ENCODE assay signal across 21 cellular contexts in genomic region chr18:48308027-48308635, GRCh38.
DNase-seq lines count a peak whose midpoint lies in the region; ATAC-seq and TF ChIP-seq lines count a peak whose summit lies in the region.
"Had no signal": no experiment of that assay in that cellular context is flagged by ENCODE, and none has a peak within 500 bp of the region (broad histone marks: within the 10 kb centered on the region; RNA-seq: fewer than 3 reads in every experiment).

No MANE protein-coding gene starts in this region.

- H3K36me3 ChIP-seq in colonic mucosa (no peaks in the 10 kb centered on the region), neural cell (ENCODE audit: insufficient read depth, low read length) (no peaks in the 10 kb centered on the region)
- H3K36me3 ChIP-seq: BLaER1, heart left ventricle, MG63, upper lobe of left lung had no signal

- H4K20me1 ChIP-seq in neural cell (ENCODE audit: insufficient read depth): no peaks in the 10 kb centered on the region
- H4K20me1 ChIP-seq: BLaER1 had no signal

- no peaks in the 10 kb centered on the region for H3K9me3 Mint-ChIP-seq in MCF 10A (ENCODE audit: unreplicated experiment)
- no peaks in the 10 kb centered on the region for H3K9me3 Mint-ChIP-seq in WTC11
- H3K9me3 Mint-ChIP-seq: activated CD4-positive, alpha-beta T cell treated with anti-CD3 and anti-CD28 coated beads, Interleukin-2, amount 10 ng/mL, durations not matched to agents 24 days and 14 days; GM23338; naive thymus-derived CD4-positive, alpha-beta T cell had no signal

- H3K4me1 ChIP-seq in colonic mucosa: no peaks in the 10 kb centered on the region
- H3K4me1 ChIP-seq: A549, heart left ventricle had no signal

- CTCF ChIA-PET in MCF 10A (lab: Yijun Ruan, JAX): no interaction called here
- CTCF ChIA-PET in WTC11 (lab: Charles Lee): interaction anchor here (1.0 to 1.4 kb wide), 2 partner anchors 13 to 14 kb away, joined by 3 to 4 read pairs; no protein-coding TSS in a partner anchor

- H3K27ac Mint-ChIP-seq in MCF 10A (ENCODE audit: low read depth, unreplicated experiment) (no peak overlapping the region), WTC11 (no peak overlapping the region)
- H3K27ac Mint-ChIP-seq: activated CD4-positive, alpha-beta T cell treated with anti-CD3 and anti-CD28 coated beads, Interleukin-2, amount 10 ng/mL, durations not matched to agents 24 days and 14 days; GM23338; naive thymus-derived CD4-positive, alpha-beta T cell had no signal

- H2AFZ ChIP-seq in neural cell (ENCODE audit: low read depth, low read length): no peak overlapping the region
- H2AFZ ChIP-seq: GM23338 had no signal

- no peaks in the 10 kb centered on the region for H3F3A ChIP-seq in neural cell (ENCODE audit: insufficient read depth, low read length, poor library complexity, severe bottlenecking)

- no peaks in the 10 kb centered on the region for H3K9me2 ChIP-seq in neural cell (ENCODE audit: insufficient read depth, low read length)

- in situ Hi-C loops in T47D (cut with HindIII; ENCODE audit: low pct_unique_long_range_greater_than_20kb, low sequenced_read_pairs): no loop called here

- no TSS peak for BruUV-seq in MCF 10A (replicated peaks; lab: Mats Ljungman, UMichigan)

- H3K9me3 ChIP-seq in colonic mucosa (no peaks in the 10 kb centered on the region), neural cell (ENCODE audit: low read length) (no peaks in the 10 kb centered on the region)
- H3K9me3 ChIP-seq: A549, BLaER1, heart left ventricle, MG63, upper lobe of left lung had no signal

- TF ChIP-seq CTCF in MCF 10A (IDR thresholded peaks at IDR 0.05; ENCODE audit: unreplicated experiment) (no peak), colonic mucosa (IDR thresholded peaks at IDR 0.05) (no peak), neural cell (IDR thresholded peaks at IDR 0.05; ENCODE audit: poor library complexity, severe bottlenecking) (no peak), foreskin fibroblast (IDR thresholded peaks at IDR 0.05; ENCODE audit: low read depth, low read length) (no peak), WTC11 (IDR thresholded peaks at IDR 0.05) (no peak)

- DNase-seq in T47D (ENCODE audit: low read depth in 1 of 2, low spot score in 1 of 2) (peak; percentile 42 to 87), MCF 10A (ENCODE audit: unreplicated experiment) (no peak), colonic mucosa (peak; percentile 40), foreskin fibroblast (no peak), NK-92 (lab: John Stamatoyannopoulos, UW; ENCODE audit: unreplicated experiment) (no peak), WTC11 (ENCODE audit: low spot score) (no peak), NCI-H1092 (lab: John Stamatoyannopoulos, UW) (no peak)
- DNase-seq: activated CD4-positive, alpha-beta T cell treated with anti-CD3 and anti-CD28 coated beads, Interleukin-2, amount 10 ng/mL, durations not matched to agents 24 days and 14 days; activated CD8-positive, alpha-beta memory T cell treated with anti-CD3 and anti-CD28 coated beads, Interleukin-2, amount 50 U/mL, for 48 hours; effector CD8-positive, alpha-beta T cell; heart left ventricle; MG63; naive thymus-derived CD4-positive, alpha-beta T cell; NCI-H446 treated with DMSO at 0.1 percent for 48 hours; stimulated activated naive CD8-positive, alpha-beta T cell treated with anti-CD3 and anti-CD28 coated beads, Interleukin-15, Interleukin-2, amounts not matched to agents 100 U/mL and 50 U/mL, for 24 hours; SW 1271 had no signal

- no peak overlapping the region for H3K9ac ChIP-seq in colonic mucosa (ENCODE audit: low read depth in 2 of 2, low read length in 2 of 2)
- no peak overlapping the region for H3K9ac ChIP-seq in neural cell (ENCODE audit: low read length)
- H3K9ac ChIP-seq: BLaER1 had no signal

- H3K4me3 Mint-ChIP-seq in MCF 10A (ENCODE audit: unreplicated experiment): no peak overlapping the region
- H3K4me3 Mint-ChIP-seq in WTC11: no peak overlapping the region
- H3K4me3 Mint-ChIP-seq: activated CD4-positive, alpha-beta T cell treated with anti-CD3 and anti-CD28 coated beads, Interleukin-2, amount 10 ng/mL, durations not matched to agents 24 days and 14 days; GM23338; naive thymus-derived CD4-positive, alpha-beta T cell had no signal

- no peak overlapping the region for H3K4me2 ChIP-seq in neural cell (ENCODE audit: low read length)
- H3K4me2 ChIP-seq: A549, BLaER1, GM23338 had no signal

- no peak overlapping the region for H3K27ac ChIP-seq in colonic mucosa
- peak overlapping the region; percentile 58 for H3K27ac ChIP-seq in neural cell (ENCODE audit: low read length)
- H3K27ac ChIP-seq: A549, BLaER1, heart left ventricle, upper lobe of left lung had no signal

- no peaks in the 10 kb centered on the region for H3K79me2 ChIP-seq in neural cell (replicated peaks; ENCODE audit: insufficient read depth, low read length)

- no peak for ATAC-seq in WTC11
- ATAC-seq: A549; GM23338; heart left ventricle; naive thymus-derived CD4-positive, alpha-beta T cell; stimulated activated naive CD8-positive, alpha-beta T cell treated with anti-CD3 and anti-CD28 coated beads, Interleukin-15, Interleukin-2, amounts not matched to agents 100 U/mL and 50 U/mL, for 24 hours had no signal

- no peak for TF ChIP-seq EP300 in neural cell (conservative IDR thresholded peaks at IDR 0.05; ENCODE audit: poor library complexity, severe bottlenecking)

- H3K4me1 Mint-ChIP-seq in MCF 10A (ENCODE audit: insufficient read depth, unreplicated experiment) (no peaks in the 10 kb centered on the region), WTC11 (peaks cover 10% of the 10 kb centered on the region)
- H3K4me1 Mint-ChIP-seq: activated CD4-positive, alpha-beta T cell treated with anti-CD3 and anti-CD28 coated beads, Interleukin-2, amount 10 ng/mL, durations not matched to agents 24 days and 14 days; naive thymus-derived CD4-positive, alpha-beta T cell had no signal

- TF ChIP-seq RAD21 in neural cell (conservative IDR thresholded peaks at IDR 0.05): no peak

- POLR2A ChIA-PET in MCF 10A (lab: Yijun Ruan, JAX): no interaction called here
- POLR2A ChIA-PET in WTC11 (lab: Charles Lee): interaction anchor here (0.5 kb wide), 1 partner anchor 503 kb away, joined by 3 read pairs; no protein-coding TSS in a partner anchor

- H3K36me3 Mint-ChIP-seq in MCF 10A (ENCODE audit: insufficient read depth, unreplicated experiment) (no peaks in the 10 kb centered on the region), WTC11 (no peaks in the 10 kb centered on the region)
- H3K36me3 Mint-ChIP-seq: naive thymus-derived CD4-positive, alpha-beta T cell had no signal

- no peak overlapping the region for H3K4me3 ChIP-seq in colonic mucosa
- H3K4me3 ChIP-seq in neural cell (ENCODE audit: low read length): no peak overlapping the region
- H3K4me3 ChIP-seq in foreskin fibroblast (ENCODE audit: low read depth in 1 of 2, low read length in 2 of 2): no peak overlapping the region
- H3K4me3 ChIP-seq: A549, BLaER1, GM23338, heart left ventricle, MG63, upper lobe of left lung had no signal

- H3K27me3 Mint-ChIP-seq in MCF 10A (ENCODE audit: insufficient read depth, unreplicated experiment) (no peaks in the 10 kb centered on the region), WTC11 (ENCODE audit: low read depth) (no peaks in the 10 kb centered on the region; the same call in 1 of the 2 replicates)

- no peaks in the 10 kb centered on the region for H3K27me3 ChIP-seq in colonic mucosa
- no peaks in the 10 kb centered on the region for H3K27me3 ChIP-seq in neural cell (ENCODE audit: insufficient read depth, low read depth, low read length)
- H3K27me3 ChIP-seq: BLaER1, heart left ventricle, MG63, upper lobe of left lung had no signal

- intact Hi-C loops in MCF 10A (cut with micrococcal nuclease) (no loop called here), colonic mucosa (cut with DNase I) (no loop called here)

TF ChIP-seq in neural cell, 6 proteins besides CTCF, POLR2A, EP300 and RAD21 (continues in another document):
- TF ChIP-seq POLR2AphosphoS5 (IDR thresholded peaks at IDR 0.05): no peak
- TF ChIP-seq MXI1 (conservative IDR thresholded peaks at IDR 0.05; ENCODE audit: poor library complexity, severe bottlenecking): no peak
- no peak for TF ChIP-seq SMC3 (conservative IDR thresholded peaks at IDR 0.05; ENCODE audit: poor library complexity)
- TF ChIP-seq TAF1 (IDR thresholded peaks at IDR 0.05; ENCODE audit: low read depth): no peak

TF ChIP-seq in WTC11, 78 proteins besides CTCF, POLR2A, EP300 and RAD21:
- no peak for TF ChIP-seq OVOL2 (CRISPR knock-in tag; IDR thresholded peaks at IDR 0.05; ENCODE audit: borderline replicate concordance)
- no peak for TF ChIP-seq E2F1 (CRISPR knock-in tag; IDR thresholded peaks at IDR 0.05)
- TF ChIP-seq ZMAT4 (CRISPR knock-in tag; IDR thresholded peaks at IDR 0.05): no peak
- TF ChIP-seq FOXK1 (CRISPR knock-in tag; IDR thresholded peaks at IDR 0.05): no peak
- TF ChIP-seq ELF4 (CRISPR knock-in tag; IDR thresholded peaks at IDR 0.05; ENCODE audit: low read depth): no peak
- no peak for TF ChIP-seq KAT7 (CRISPR knock-in tag; IDR thresholded peaks at IDR 0.05; ENCODE audit: borderline replicate concordance)
- no peak for TF ChIP-seq ZNF416 (CRISPR knock-in tag; IDR thresholded peaks at IDR 0.05)
- TF ChIP-seq ZNF317 (CRISPR knock-in tag; IDR thresholded peaks at IDR 0.05; ENCODE audit: borderline replicate concordance, low read depth): no peak

Comparison
In these comparisons a context has a peak if more than half of its experiments do, and no peak if none do; other contexts are left out.
1. DNase-seq: peak in T47D (2 of 2) and colonic mucosa (single experiment); none in MCF 10A (single experiment), foreskin fibroblast (0 of 2), NK-92 (single experiment), WTC11 (single experiment) and NCI-H1092 (single experiment).